Comparison of ENCODE assay signal across 9 cellular contexts in genomic region chr17:32755045-32755805, GRCh38.
A peak's percentile ranks its signal among the peaks of the same experiment; 100 is the strongest.
DNase-seq lines count a peak whose midpoint lies in the region; ATAC-seq and TF ChIP-seq lines count a peak whose summit lies in the region.
"Had no signal": no experiment of that assay in that cellular context is flagged by ENCODE, and none has a peak within 500 bp of the region (broad histone marks: within the 10 kb centered on the region; RNA-seq: fewer than 3 reads in every experiment).

No MANE protein-coding gene starts in this region.

- DNase-seq in Right ventricle myocardium inferior (ENCODE audit: missing footprints) = no peak
- no peak for DNase-seq in right atrium auricular region (ENCODE audit: low spot score)
- peak; percentile 53 to 79 for DNase-seq in NCI-H2081 (lab: John Stamatoyannopoulos, UW)
- no peak for DNase-seq in WTC11 (ENCODE audit: low spot score)
- DNase-seq in glomerular endothelial cell (ENCODE audit: extremely low read depth, low read depth, low spot score) = peak; percentile 70
- peak; percentile 81 for DNase-seq in renal cortical epithelial cell (ENCODE audit: low read depth)
- DNase-seq in NCI-H187 (lab: John Stamatoyannopoulos, UW) = no peak

- H3K27me3 Mint-ChIP-seq in WTC11 (ENCODE audit: low read depth) = no peaks in the 10 kb centered on the region
- H3K27me3 Mint-ChIP-seq: activated naive CD8-positive, alpha-beta T cell had no signal

- ATAC-seq in Right ventricle myocardium inferior = peak; percentile 59
- peak; percentile 36; the same call in 1 of the 2 replicates for ATAC-seq in WTC11
- no peak for ATAC-seq in GM21723 (IDR thresholded peaks at IDR 0.05; ENCODE audit: unreplicated experiment)

- no peak overlapping the region for H3K27ac Mint-ChIP-seq in WTC11
- H3K27ac Mint-ChIP-seq: activated naive CD8-positive, alpha-beta T cell had no signal

- H3K4me3 Mint-ChIP-seq in WTC11 = no peak overlapping the region
- H3K4me3 Mint-ChIP-seq: activated naive CD8-positive, alpha-beta T cell had no signal

- no peaks in the 10 kb centered on the region for H3K4me1 ChIP-seq in right atrium auricular region

- no peaks in the 10 kb centered on the region for H3K9me3 ChIP-seq in right atrium auricular region

- peak in 1 of 2 donors; percentile 64 for TF ChIP-seq CTCF in right atrium auricular region (IDR thresholded peaks at IDR 0.05)
- no peak for TF ChIP-seq CTCF in WTC11 (IDR thresholded peaks at IDR 0.05)

- no peaks in the 10 kb centered on the region for H3K27me3 ChIP-seq in right atrium auricular region

- peaks cover 4% of the 10 kb centered on the region for H3K9me3 Mint-ChIP-seq in WTC11

- no peak overlapping the region for H3K4me3 ChIP-seq in right atrium auricular region

- peaks cover 5% of the 10 kb centered on the region for H3K4me1 Mint-ChIP-seq in WTC11

- H3K36me3 Mint-ChIP-seq in WTC11 = peaks cover 3% of the 10 kb centered on the region; the same call in 1 of the 2 replicates

- H3K27ac ChIP-seq in right atrium auricular region = no peak overlapping the region

- intact Hi-C loops in Right ventricle myocardium inferior (cut with DNase I) = loop anchor here (1.0 to 5.0 kb wide), 3 partner anchors 96 to 293 kb away; partner anchors contain the start of gene CDK5R1

- POLR2A ChIA-PET in WTC11 (lab: Charles Lee) = no interaction called here

- CTCF ChIA-PET in WTC11 (lab: Charles Lee) = interaction anchor here (0.7 to 1.1 kb wide), 4 partner anchors 96 to 311 kb away, joined by 3 to 7 read pairs (median 3); partner anchors contain the start of gene PSMD11

- H3K36me3 ChIP-seq in right atrium auricular region = peaks cover 6% of the 10 kb centered on the region

TF ChIP-seq in WTC11, 78 proteins besides CTCF, POLR2A, EP300 and RAD21:
- no peak for TF ChIP-seq ZNF317 (CRISPR knock-in tag; IDR thresholded peaks at IDR 0.05; ENCODE audit: borderline replicate concordance, low read depth)
- TF ChIP-seq SP1 (CRISPR knock-in tag; conservative IDR thresholded peaks at IDR 0.05) = no peak
- TF ChIP-seq EMX1 (CRISPR knock-in tag; IDR thresholded peaks at IDR 0.05) = no peak
- TF ChIP-seq NFATC4 (CRISPR knock-in tag; IDR thresholded peaks at IDR 0.05) = no peak
- TF ChIP-seq FOXJ3 (CRISPR knock-in tag; IDR thresholded peaks at IDR 0.05; ENCODE audit: borderline replicate concordance) = no peak
- no peak for TF ChIP-seq E2F5 (CRISPR knock-in tag; IDR thresholded peaks at IDR 0.05)
- TF ChIP-seq TP53 (CRISPR knock-in tag; IDR thresholded peaks at IDR 0.05) = no peak
- no peak for TF ChIP-seq ATF1 (CRISPR knock-in tag; IDR thresholded peaks at IDR 0.05)
- TF ChIP-seq ETV6 (CRISPR knock-in tag; IDR thresholded peaks at IDR 0.05) = no peak
- no peak for TF ChIP-seq GABPB1 (CRISPR knock-in tag; IDR thresholded peaks at IDR 0.05)
- TF ChIP-seq ZNF281 (CRISPR knock-in tag; IDR thresholded peaks at IDR 0.05) = no peak
- TF ChIP-seq FOXP1 (CRISPR knock-in tag; IDR thresholded peaks at IDR 0.05; ENCODE audit: borderline replicate concordance) = no peak
- TF ChIP-seq MLX (CRISPR knock-in tag; IDR thresholded peaks at IDR 0.05) = no peak
- no peak for TF ChIP-seq PRDM15 (CRISPR knock-in tag; IDR thresholded peaks at IDR 0.05)

Comparison
In these comparisons a context has a peak if more than half of its experiments do, and no peak if none do; other contexts are left out.
1. DNase-seq: peak in NCI-H2081 (2 of 2), glomerular endothelial cell (single experiment) and renal cortical epithelial cell (single experiment); none in Right ventricle myocardium inferior (single experiment), right atrium auricular region (single experiment), WTC11 (single experiment) and NCI-H187 (0 of 2).